Comparison of ENCODE assay signal across 8 cellular contexts in the genomic region with DNA sequence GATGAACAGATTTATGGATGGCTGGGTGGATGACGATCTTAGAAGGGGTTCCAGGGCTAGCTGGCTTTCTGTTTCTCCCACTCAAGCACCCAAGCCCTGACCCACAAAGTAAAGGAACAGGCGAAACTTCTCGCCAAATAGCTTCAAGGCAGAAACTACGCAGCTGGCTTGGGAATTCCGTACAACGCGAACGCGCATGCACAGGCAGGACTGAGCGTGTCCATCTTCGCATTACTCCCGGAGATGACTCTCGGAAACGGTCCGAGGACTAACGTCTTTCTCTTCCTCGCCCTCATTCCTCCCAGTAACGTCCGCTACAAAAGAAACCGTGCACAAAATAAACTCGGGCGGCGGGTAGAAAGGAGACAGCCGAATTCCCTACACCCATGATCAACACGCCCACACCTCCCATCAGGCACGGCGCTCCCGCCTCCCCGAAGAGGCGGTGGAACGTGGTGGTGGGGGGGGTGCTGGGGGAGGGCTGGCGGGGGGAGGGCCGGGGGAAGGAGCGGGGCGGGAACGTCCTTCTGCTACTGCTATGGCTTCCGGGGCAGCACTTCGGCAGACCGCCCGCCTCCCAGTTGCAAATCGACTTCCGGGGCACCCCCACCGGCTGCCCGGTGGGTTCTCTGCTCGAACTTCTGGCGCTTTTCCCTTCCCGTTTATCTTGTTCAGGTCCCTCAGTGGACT. TPM values are rescaled to one million over a fixed set of nuclear protein-coding genes. Genes with fewer than 3 reads are reported as not detected.
DNase-seq lines count a peak whose midpoint lies in the region; ATAC-seq lines count a peak whose summit lies in the region.
"Not testable (repeated sequence)": the region's sequence is repeated elsewhere in the genome, so short reads cannot be mapped to it uniquely, and the experiment has no call there.

No MANE protein-coding gene starts in this region.

- not testable (repeated sequence) for H3K36me3 Mint-ChIP-seq in activated T-cell treated with anti-CD3 and anti-CD28 coated beads, Interleukin-2, amount 50 U/mL, for 4 hours (ENCODE audit: insufficient read depth); stimulated activated memory B cell treated with anti-CD40 and anti-IgM and Interleukin-4, amounts not matched to agents 10 μg/mL and 1 μg/mL and 100 μg/mL, for 72 hours

- not testable (repeated sequence) for H3K4me3 Mint-ChIP-seq in activated T-cell treated with anti-CD3 and anti-CD28 coated beads, Interleukin-2, amount 50 U/mL, for 4 hours; stimulated activated memory B cell treated with anti-CD40 and anti-IgM and Interleukin-4, amounts not matched to agents 10 μg/mL and 1 μg/mL and 100 μg/mL, for 72 hours

- peaks cover 13% of the 10 kb centered on the region for H3K4me1 Mint-ChIP-seq in activated T-cell treated with anti-CD3 and anti-CD28 coated beads, Interleukin-2, amount 50 U/mL, for 4 hours (ENCODE audit: low read depth)
- peaks cover 11% of the 10 kb centered on the region for H3K4me1 Mint-ChIP-seq in stimulated activated memory B cell treated with anti-CD40 and anti-IgM and Interleukin-4, amounts not matched to agents 10 μg/mL and 1 μg/mL and 100 μg/mL, for 72 hours

- ATAC-seq in GM18498 (IDR thresholded peaks at IDR 0.05; ENCODE audit: unreplicated experiment) = peak; percentile 50
- peak; percentile 47 for ATAC-seq in GM19328 (IDR thresholded peaks at IDR 0.05; ENCODE audit: unreplicated experiment)
- peak; percentile 51 for ATAC-seq in GM21723 (IDR thresholded peaks at IDR 0.05; ENCODE audit: unreplicated experiment)
- ATAC-seq in HG02973 (IDR thresholded peaks at IDR 0.05; ENCODE audit: unreplicated experiment) = peak; percentile 33
- peak; percentile 35 for ATAC-seq in HG03457 (IDR thresholded peaks at IDR 0.05; ENCODE audit: unreplicated experiment)
- ATAC-seq in activated T-cell treated with anti-CD3 and anti-CD28 coated beads, Interleukin-2, amount 50 U/mL, for 4 hours = peak; percentile 72 to 73
- peak; percentile 80 for ATAC-seq in left ventricle myocardium superior
- ATAC-seq in stimulated activated memory B cell treated with anti-CD40 and anti-IgM and Interleukin-4, amounts not matched to agents 10 μg/mL and 1 μg/mL and 100 μg/mL, for 72 hours = peak; percentile 84

- H3K9me3 Mint-ChIP-seq in activated T-cell treated with anti-CD3 and anti-CD28 coated beads, Interleukin-2, amount 50 U/mL, for 4 hours; stimulated activated memory B cell treated with anti-CD40 and anti-IgM and Interleukin-4, amounts not matched to agents 10 μg/mL and 1 μg/mL and 100 μg/mL, for 72 hours: not testable (repeated sequence)

- intact Hi-C loops in left ventricle myocardium superior (cut with micrococcal nuclease) = not testable (repeated sequence)

- not testable (repeated sequence) for DNase-seq in activated T-cell treated with anti-CD3 and anti-CD28 coated beads, Interleukin-2, amount 50 U/mL, for 4 hours; left ventricle myocardium superior

- H3K27ac Mint-ChIP-seq in stimulated activated memory B cell treated with anti-CD40 and anti-IgM and Interleukin-4, amounts not matched to agents 10 μg/mL and 1 μg/mL and 100 μg/mL, for 72 hours = not testable (repeated sequence)

- not testable (repeated sequence) for H3K27me3 Mint-ChIP-seq in activated T-cell treated with anti-CD3 and anti-CD28 coated beads, Interleukin-2, amount 50 U/mL, for 4 hours (ENCODE audit: low read depth); stimulated activated memory B cell treated with anti-CD40 and anti-IgM and Interleukin-4, amounts not matched to agents 10 μg/mL and 1 μg/mL and 100 μg/mL, for 72 hours

RNA-seq across cellular contexts. Expression of a gene that starts 27.8 kb away (rescaled TPM):
- 10 to 100 TPM; 44.4 to 46.8 (median 44.4) TPM for total RNA-seq in activated T-cell treated with anti-CD3 and anti-CD28 coated beads, Interleukin-2, amount 50 U/mL, for 4 hours
- 10.0 TPM for total RNA-seq in left ventricle myocardium superior

Comparison
In these comparisons a context has a peak if more than half of its experiments do, and no peak if none do; other contexts are left out.
1. ATAC-seq: peak in every context shown above with its lines; median percentile 84 in stimulated activated memory B cell treated with anti-CD40 and anti-IgM and Interleukin-4, amounts not matched to agents 10 μg/mL and 1 μg/mL and 100 μg/mL, for 72 hours; 80 in left ventricle myocardium superior; 72 in activated T-cell treated with anti-CD3 and anti-CD28 coated beads, Interleukin-2, amount 50 U/mL, for 4 hours; 51 in GM21723; 50 in GM18498; 47 in GM19328; 35 in HG03457; 33 in HG02973.